Comparison of ENCODE assay signal across 22 cellular contexts in genomic region chr14:45787167-45787566, GRCh38.
"Had no signal": no experiment of that assay in that cellular context is flagged by ENCODE, and none has a peak within 500 bp of the region (broad histone marks: within the 10 kb centered on the region; RNA-seq: fewer than 3 reads in every experiment).

No MANE protein-coding gene starts in this region.

- H3K4me3 ChIP-seq: adrenal gland, PC-9 had no signal

- H3K4me1 Mint-ChIP-seq: activated naive CD4-positive, alpha-beta T cell treated with anti-CD3 and anti-CD28 coated beads, Interleukin-2, amount 10 ng/mL, durations not matched to agents 7 days and 5 days; activated naive CD8-positive, alpha-beta T cell treated with anti-CD3 and anti-CD28 coated beads, Interleukin-2, amount 10 ng/mL, durations not matched to agents 7 days and 5 days had no signal

- H3K27me3 ChIP-seq: adrenal gland had no signal

- DNase-seq: activated CD4-positive, alpha-beta T cell treated with anti-CD3 and anti-CD28 coated beads for 4 hours; activated CD8-positive, alpha-beta memory T cell treated with anti-CD3 and anti-CD28 coated beads, Interleukin-2, amount 50 U/mL, for 4 hours; activated CD8-positive, alpha-beta T cell treated with anti-CD3 and anti-CD28 coated beads for 36 hours; activated gamma-delta T cell treated with Interleukin-2 at 50 U/mL for 16 hours; activated naive CD4-positive, alpha-beta T cell treated with anti-CD3 and anti-CD28 coated beads, Interleukin-2, amount 10 ng/mL, durations not matched to agents 7 days and 5 days; activated naive CD8-positive, alpha-beta T cell treated with anti-CD3 and anti-CD28 coated beads, Interleukin-2, amount 10 ng/mL, durations not matched to agents 7 days and 5 days; activated T-cell treated with anti-CD3 and anti-CD28 coated beads, Interleukin-2, amount 50 U/mL, for 72 hours; adrenal gland; anterior cingulate cortex; Karpas-422; MM.1S; NCI-H1048; NCI-H146; NCI-H187 treated with DMSO at 0.1 percent for 48 hours; NCI-H2081 treated with DMSO at 0.1 percent for 48 hours; NCI-H345; NCI-H510A treated with DMSO at 0.1 percent for 48 hours; PC-9; SHP77 treated with DMSO at 0.1 percent for 48 hours had no signal

- H3K4me2 ChIP-seq: PC-9 had no signal

- H3K4me3 Mint-ChIP-seq: activated CD8-positive, alpha-beta T cell treated with anti-CD3 and anti-CD28 coated beads for 36 hours; activated naive CD4-positive, alpha-beta T cell treated with anti-CD3 and anti-CD28 coated beads, Interleukin-2, amount 10 ng/mL, durations not matched to agents 7 days and 5 days; activated naive CD8-positive, alpha-beta T cell treated with anti-CD3 and anti-CD28 coated beads, Interleukin-2, amount 10 ng/mL, durations not matched to agents 7 days and 5 days; activated T-cell treated with anti-CD3 and anti-CD28 coated beads, Interleukin-2, amount 50 U/mL, for 72 hours; T-helper 1 cell treated with Interleukin-12 subunit alpha and Interleukin-12 subunit beta and Interleukin-4 antibody, amounts not matched to agents 30 μg/mL and 1 μg/mL, for 36 hours had no signal

- H3K36me3 ChIP-seq: adrenal gland had no signal

- H3K27ac ChIP-seq: adrenal gland, PC-9 had no signal

- H3K27ac Mint-ChIP-seq: activated CD8-positive, alpha-beta T cell treated with anti-CD3 and anti-CD28 coated beads for 36 hours; activated naive CD4-positive, alpha-beta T cell treated with anti-CD3 and anti-CD28 coated beads, Interleukin-2, amount 10 ng/mL, durations not matched to agents 7 days and 5 days; activated naive CD8-positive, alpha-beta T cell treated with anti-CD3 and anti-CD28 coated beads, Interleukin-2, amount 10 ng/mL, durations not matched to agents 7 days and 5 days; activated T-cell treated with anti-CD3 and anti-CD28 coated beads, Interleukin-2, amount 50 U/mL, for 72 hours; activated T-helper 2 cell treated with anti-CD3 and anti-CD28 coated beads, Interferon-gamma antibody, Interleukin-2, Interleukin-4, amounts not matched to agents 10 μg/mL and 5 μg/mL and 100 μg/mL, durations not matched to agents 14 hours and 24 hours and 36 hours; T-helper 1 cell treated with Interleukin-12 subunit alpha and Interleukin-12 subunit beta and Interleukin-4 antibody, amounts not matched to agents 30 μg/mL and 1 μg/mL, for 36 hours had no signal

- H2AFZ ChIP-seq: PC-9 had no signal

- H3K4me1 ChIP-seq: adrenal gland had no signal

- H3K27me3 Mint-ChIP-seq: activated CD8-positive, alpha-beta T cell treated with anti-CD3 and anti-CD28 coated beads for 36 hours; activated naive CD4-positive, alpha-beta T cell treated with anti-CD3 and anti-CD28 coated beads, Interleukin-2, amount 10 ng/mL, durations not matched to agents 7 days and 5 days; activated naive CD8-positive, alpha-beta T cell treated with anti-CD3 and anti-CD28 coated beads, Interleukin-2, amount 10 ng/mL, durations not matched to agents 7 days and 5 days had no signal

- H3K36me3 Mint-ChIP-seq: activated naive CD4-positive, alpha-beta T cell treated with anti-CD3 and anti-CD28 coated beads, Interleukin-2, amount 10 ng/mL, durations not matched to agents 7 days and 5 days; activated naive CD8-positive, alpha-beta T cell treated with anti-CD3 and anti-CD28 coated beads, Interleukin-2, amount 10 ng/mL, durations not matched to agents 7 days and 5 days had no signal

- ATAC-seq: activated CD4-positive, CD25-positive, alpha-beta regulatory T cell treated with anti-CD3 and anti-CD28 coated beads, Interleukin-2, amount 50 U/mL, for 24 hours; activated CD8-positive, alpha-beta T cell treated with anti-CD3 and anti-CD28 coated beads for 36 hours; activated T-cell treated with anti-CD3 and anti-CD28 coated beads, Interleukin-2, amount 50 U/mL, for 72 hours had no signal

- H3K9me3 ChIP-seq: adrenal gland had no signal
